Comparison of ENCODE assay signal across 1 cellular context in the genomic region with DNA sequence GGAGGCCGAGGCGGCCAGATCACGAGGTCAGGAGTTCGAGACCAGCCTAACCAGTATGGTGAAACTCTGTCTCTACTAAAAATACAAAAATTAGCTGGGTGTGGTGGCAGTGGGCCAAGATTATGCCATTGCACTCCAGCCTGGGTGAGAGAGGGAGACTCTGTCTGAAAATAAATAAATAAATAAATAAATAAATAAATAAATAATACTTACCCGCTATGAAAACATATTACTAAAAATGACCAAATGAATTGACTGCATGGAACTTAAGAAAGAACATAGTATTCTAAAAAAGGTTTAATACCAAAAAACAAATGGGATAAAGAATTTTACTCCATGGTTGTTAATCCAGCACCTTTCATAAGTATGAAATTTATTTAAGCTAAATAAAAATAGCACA.
A peak's percentile ranks its signal among the peaks of the same experiment; 100 is the strongest.
TF ChIP-seq lines count a peak whose summit lies in the region.

No MANE protein-coding gene starts in this region.

TF ChIP-seq in HEK293, 187 proteins besides CTCF, POLR2A, EP300 and RAD21 (continued from another document and continues in another):
- TF ChIP-seq, protein P1, sequence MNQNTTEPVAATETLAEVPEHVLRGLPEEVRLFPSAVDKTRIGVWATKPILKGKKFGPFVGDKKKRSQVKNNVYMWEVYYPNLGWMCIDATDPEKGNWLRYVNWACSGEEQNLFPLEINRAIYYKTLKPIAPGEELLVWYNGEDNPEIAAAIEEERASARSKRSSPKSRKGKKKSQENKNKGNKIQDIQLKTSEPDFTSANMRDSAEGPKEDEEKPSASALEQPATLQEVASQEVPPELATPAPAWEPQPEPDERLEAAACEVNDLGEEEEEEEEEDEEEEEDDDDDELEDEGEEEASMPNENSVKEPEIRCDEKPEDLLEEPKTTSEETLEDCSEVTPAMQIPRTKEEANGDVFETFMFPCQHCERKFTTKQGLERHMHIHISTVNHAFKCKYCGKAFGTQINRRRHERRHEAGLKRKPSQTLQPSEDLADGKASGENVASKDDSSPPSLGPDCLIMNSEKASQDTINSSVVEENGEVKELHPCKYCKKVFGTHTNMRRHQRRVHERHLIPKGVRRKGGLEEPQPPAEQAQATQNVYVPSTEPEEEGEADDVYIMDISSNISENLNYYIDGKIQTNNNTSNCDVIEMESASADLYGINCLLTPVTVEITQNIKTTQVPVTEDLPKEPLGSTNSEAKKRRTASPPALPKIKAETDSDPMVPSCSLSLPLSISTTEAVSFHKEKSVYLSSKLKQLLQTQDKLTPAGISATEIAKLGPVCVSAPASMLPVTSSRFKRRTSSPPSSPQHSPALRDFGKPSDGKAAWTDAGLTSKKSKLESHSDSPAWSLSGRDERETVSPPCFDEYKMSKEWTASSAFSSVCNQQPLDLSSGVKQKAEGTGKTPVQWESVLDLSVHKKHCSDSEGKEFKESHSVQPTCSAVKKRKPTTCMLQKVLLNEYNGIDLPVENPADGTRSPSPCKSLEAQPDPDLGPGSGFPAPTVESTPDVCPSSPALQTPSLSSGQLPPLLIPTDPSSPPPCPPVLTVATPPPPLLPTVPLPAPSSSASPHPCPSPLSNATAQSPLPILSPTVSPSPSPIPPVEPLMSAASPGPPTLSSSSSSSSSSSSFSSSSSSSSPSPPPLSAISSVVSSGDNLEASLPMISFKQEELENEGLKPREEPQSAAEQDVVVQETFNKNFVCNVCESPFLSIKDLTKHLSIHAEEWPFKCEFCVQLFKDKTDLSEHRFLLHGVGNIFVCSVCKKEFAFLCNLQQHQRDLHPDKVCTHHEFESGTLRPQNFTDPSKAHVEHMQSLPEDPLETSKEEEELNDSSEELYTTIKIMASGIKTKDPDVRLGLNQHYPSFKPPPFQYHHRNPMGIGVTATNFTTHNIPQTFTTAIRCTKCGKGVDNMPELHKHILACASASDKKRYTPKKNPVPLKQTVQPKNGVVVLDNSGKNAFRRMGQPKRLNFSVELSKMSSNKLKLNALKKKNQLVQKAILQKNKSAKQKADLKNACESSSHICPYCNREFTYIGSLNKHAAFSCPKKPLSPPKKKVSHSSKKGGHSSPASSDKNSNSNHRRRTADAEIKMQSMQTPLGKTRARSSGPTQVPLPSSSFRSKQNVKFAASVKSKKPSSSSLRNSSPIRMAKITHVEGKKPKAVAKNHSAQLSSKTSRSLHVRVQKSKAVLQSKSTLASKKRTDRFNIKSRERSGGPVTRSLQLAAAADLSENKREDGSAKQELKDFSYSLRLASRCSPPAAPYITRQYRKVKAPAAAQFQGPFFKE (tag by site-specific recombination; IDR thresholded peaks at IDR 0.05; ENCODE audit: borderline replicate concordance) = no peak
- TF ChIP-seq ZNF624 (tag by site-specific recombination; IDR thresholded peaks at IDR 0.05) (no peak), ZFP3 (tag by site-specific recombination; IDR thresholded peaks at IDR 0.05; ENCODE audit: low read depth) (0 out of 2 replicates have a peak, but pooled peaks have one; percentile 33), ZNF404 (tag by site-specific recombination; IDR thresholded peaks at IDR 0.05) (no peak), ZNF677 (tag by site-specific recombination; IDR thresholded peaks at IDR 0.05) (no peak), REPIN1 (tag by site-specific recombination; IDR thresholded peaks at IDR 0.05; ENCODE audit: low read depth) (no peak), MEIS1 (CRISPR knock-in tag; IDR thresholded peaks at IDR 0.05; ENCODE audit: borderline replicate concordance) (no peak), PRDM1 (tag by site-specific recombination; IDR thresholded peaks at IDR 0.05) (no peak), ZNF610 (tag by site-specific recombination; IDR thresholded peaks at IDR 0.05; ENCODE audit: borderline replicate concordance) (no peak), ZBTB48 (tag by site-specific recombination; IDR thresholded peaks at IDR 0.05) (no peak), MZF1 (tag by site-specific recombination; IDR thresholded peaks at IDR 0.05; ENCODE audit: borderline replicate concordance) (peak; percentile 22; the same call in 1 of the 2 replicates), ZNF558 (tag by site-specific recombination; IDR thresholded peaks at IDR 0.05) (peak; percentile 64; the same call in 1 of the 2 replicates), ZNF600 (tag by site-specific recombination; IDR thresholded peaks at IDR 0.05) (no peak), ZNF623 (tag by site-specific recombination; IDR thresholded peaks at IDR 0.05) (peak; percentile 72), ZNF335 (tag by site-specific recombination; conservative IDR thresholded peaks at IDR 0.05) (no peak), ZNF571 (tag by site-specific recombination; IDR thresholded peaks at IDR 0.05) (no peak), ZNF791 (tag by site-specific recombination; IDR thresholded peaks at IDR 0.05) (0 out of 2 replicates have a peak, but pooled peaks have one; percentile 29), ZNF175 (tag by site-specific recombination; IDR thresholded peaks at IDR 0.05) (no peak), ZNF19 (tag by site-specific recombination; IDR thresholded peaks at IDR 0.05; ENCODE audit: low read depth) (0 out of 2 replicates have a peak, but pooled peaks have one; percentile 60), ZIC2 (tag by site-specific recombination; IDR thresholded peaks at IDR 0.05) (no peak), ZNF184 (tag by site-specific recombination; IDR thresholded peaks at IDR 0.05) (no peak), KLF1 (tag by site-specific recombination; IDR thresholded peaks at IDR 0.05) (no peak), SETDB1 (IDR thresholded peaks at IDR 0.05; ENCODE audit: insufficient read length, low read length) (no peak), ZNF223 (tag by site-specific recombination; IDR thresholded peaks at IDR 0.05) (0 out of 2 replicates have a peak, but pooled peaks have one; percentile 31), ZNF214 (tag by site-specific recombination; IDR thresholded peaks at IDR 0.05; ENCODE audit: borderline replicate concordance) (no peak), ZBTB20 (tag by site-specific recombination; IDR thresholded peaks at IDR 0.05) (no peak)
- TF ChIP-seq, protein P2, sequence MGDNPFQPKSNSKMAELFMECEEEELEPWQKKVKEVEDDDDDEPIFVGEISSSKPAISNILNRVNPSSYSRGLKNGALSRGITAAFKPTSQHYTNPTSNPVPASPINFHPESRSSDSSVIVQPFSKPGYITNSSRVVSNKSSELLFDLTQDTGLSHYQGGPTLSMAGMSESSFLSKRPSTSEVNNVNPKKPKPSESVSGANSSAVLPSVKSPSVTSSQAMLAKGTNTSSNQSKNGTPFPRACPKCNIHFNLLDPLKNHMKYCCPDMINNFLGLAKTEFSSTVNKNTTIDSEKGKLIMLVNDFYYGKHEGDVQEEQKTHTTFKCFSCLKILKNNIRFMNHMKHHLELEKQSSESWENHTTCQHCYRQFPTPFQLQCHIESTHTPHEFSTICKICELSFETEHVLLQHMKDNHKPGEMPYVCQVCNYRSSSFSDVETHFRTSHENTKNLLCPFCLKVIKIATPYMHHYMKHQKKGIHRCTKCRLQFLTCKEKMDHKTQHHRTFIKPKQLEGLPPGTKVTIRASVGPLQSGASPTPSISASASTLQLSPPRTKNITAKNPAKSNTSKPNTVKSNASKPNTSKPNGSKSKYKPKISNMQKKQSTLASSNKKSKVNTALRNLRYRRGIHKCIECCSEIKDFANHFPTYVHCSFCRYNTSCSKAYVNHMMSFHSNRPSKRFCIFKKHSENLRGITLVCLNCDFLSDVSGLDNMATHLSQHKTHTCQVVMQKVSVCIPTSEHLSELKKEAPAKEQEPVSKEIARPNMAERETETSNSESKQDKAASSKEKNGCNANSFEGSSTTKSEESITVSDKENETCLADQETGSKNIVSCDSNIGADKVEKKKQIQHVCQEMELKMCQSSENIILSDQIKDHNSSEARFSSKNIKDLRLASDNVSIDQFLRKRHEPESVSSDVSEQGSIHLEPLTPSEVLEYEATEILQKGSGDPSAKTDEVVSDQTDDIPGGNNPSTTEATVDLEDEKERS (tag by site-specific recombination; IDR thresholded peaks at IDR 0.05) = no peak
- TF ChIP-seq, protein P3, sequence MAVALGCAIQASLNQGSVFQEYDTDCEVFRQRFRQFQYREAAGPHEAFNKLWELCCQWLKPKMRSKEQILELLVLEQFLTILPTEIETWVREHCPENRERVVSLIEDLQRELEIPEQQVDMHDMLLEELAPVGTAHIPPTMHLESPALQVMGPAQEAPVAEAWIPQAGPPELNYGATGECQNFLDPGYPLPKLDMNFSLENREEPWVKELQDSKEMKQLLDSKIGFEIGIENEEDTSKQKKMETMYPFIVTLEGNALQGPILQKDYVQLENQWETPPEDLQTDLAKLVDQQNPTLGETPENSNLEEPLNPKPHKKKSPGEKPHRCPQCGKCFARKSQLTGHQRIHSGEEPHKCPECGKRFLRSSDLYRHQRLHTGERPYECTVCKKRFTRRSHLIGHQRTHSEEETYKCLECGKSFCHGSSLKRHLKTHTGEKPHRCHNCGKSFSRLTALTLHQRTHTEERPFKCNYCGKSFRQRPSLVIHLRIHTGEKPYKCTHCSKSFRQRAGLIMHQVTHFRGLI (tag by site-specific recombination; IDR thresholded peaks at IDR 0.05) = no peak
- TF ChIP-seq, protein P4, sequence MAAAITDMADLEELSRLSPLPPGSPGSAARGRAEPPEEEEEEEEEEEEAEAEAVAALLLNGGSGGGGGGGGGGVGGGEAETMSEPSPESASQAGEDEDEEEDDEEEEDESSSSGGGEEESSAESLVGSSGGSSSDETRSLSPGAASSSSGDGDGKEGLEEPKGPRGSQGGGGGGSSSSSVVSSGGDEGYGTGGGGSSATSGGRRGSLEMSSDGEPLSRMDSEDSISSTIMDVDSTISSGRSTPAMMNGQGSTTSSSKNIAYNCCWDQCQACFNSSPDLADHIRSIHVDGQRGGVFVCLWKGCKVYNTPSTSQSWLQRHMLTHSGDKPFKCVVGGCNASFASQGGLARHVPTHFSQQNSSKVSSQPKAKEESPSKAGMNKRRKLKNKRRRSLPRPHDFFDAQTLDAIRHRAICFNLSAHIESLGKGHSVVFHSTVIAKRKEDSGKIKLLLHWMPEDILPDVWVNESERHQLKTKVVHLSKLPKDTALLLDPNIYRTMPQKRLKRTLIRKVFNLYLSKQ (tag by site-specific recombination; IDR thresholded peaks at IDR 0.05; ENCODE audit: borderline replicate concordance) = 0 out of 2 replicates have a peak, but pooled peaks have one; percentile 59
- TF ChIP-seq, protein P5, sequence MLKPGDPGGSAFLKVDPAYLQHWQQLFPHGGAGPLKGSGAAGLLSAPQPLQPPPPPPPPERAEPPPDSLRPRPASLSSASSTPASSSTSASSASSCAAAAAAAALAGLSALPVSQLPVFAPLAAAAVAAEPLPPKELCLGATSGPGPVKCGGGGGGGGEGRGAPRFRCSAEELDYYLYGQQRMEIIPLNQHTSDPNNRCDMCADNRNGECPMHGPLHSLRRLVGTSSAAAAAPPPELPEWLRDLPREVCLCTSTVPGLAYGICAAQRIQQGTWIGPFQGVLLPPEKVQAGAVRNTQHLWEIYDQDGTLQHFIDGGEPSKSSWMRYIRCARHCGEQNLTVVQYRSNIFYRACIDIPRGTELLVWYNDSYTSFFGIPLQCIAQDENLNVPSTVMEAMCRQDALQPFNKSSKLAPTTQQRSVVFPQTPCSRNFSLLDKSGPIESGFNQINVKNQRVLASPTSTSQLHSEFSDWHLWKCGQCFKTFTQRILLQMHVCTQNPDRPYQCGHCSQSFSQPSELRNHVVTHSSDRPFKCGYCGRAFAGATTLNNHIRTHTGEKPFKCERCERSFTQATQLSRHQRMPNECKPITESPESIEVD (tag by site-specific recombination; IDR thresholded peaks at IDR 0.05) = no peak
- TF ChIP-seq, protein P6, sequence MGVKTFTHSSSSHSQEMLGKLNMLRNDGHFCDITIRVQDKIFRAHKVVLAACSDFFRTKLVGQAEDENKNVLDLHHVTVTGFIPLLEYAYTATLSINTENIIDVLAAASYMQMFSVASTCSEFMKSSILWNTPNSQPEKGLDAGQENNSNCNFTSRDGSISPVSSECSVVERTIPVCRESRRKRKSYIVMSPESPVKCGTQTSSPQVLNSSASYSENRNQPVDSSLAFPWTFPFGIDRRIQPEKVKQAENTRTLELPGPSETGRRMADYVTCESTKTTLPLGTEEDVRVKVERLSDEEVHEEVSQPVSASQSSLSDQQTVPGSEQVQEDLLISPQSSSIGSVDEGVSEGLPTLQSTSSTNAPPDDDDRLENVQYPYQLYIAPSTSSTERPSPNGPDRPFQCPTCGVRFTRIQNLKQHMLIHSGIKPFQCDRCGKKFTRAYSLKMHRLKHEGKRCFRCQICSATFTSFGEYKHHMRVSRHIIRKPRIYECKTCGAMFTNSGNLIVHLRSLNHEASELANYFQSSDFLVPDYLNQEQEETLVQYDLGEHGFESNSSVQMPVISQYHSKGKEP (tag by site-specific recombination; IDR thresholded peaks at IDR 0.05) = no peak
- TF ChIP-seq, protein P7, sequence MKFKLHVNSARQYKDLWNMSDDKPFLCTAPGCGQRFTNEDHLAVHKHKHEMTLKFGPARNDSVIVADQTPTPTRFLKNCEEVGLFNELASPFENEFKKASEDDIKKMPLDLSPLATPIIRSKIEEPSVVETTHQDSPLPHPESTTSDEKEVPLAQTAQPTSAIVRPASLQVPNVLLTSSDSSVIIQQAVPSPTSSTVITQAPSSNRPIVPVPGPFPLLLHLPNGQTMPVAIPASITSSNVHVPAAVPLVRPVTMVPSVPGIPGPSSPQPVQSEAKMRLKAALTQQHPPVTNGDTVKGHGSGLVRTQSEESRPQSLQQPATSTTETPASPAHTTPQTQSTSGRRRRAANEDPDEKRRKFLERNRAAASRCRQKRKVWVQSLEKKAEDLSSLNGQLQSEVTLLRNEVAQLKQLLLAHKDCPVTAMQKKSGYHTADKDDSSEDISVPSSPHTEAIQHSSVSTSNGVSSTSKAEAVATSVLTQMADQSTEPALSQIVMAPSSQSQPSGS (tag by site-specific recombination; IDR thresholded peaks at IDR 0.05; ENCODE audit: low read depth) = no peak
- TF ChIP-seq, protein P8, sequence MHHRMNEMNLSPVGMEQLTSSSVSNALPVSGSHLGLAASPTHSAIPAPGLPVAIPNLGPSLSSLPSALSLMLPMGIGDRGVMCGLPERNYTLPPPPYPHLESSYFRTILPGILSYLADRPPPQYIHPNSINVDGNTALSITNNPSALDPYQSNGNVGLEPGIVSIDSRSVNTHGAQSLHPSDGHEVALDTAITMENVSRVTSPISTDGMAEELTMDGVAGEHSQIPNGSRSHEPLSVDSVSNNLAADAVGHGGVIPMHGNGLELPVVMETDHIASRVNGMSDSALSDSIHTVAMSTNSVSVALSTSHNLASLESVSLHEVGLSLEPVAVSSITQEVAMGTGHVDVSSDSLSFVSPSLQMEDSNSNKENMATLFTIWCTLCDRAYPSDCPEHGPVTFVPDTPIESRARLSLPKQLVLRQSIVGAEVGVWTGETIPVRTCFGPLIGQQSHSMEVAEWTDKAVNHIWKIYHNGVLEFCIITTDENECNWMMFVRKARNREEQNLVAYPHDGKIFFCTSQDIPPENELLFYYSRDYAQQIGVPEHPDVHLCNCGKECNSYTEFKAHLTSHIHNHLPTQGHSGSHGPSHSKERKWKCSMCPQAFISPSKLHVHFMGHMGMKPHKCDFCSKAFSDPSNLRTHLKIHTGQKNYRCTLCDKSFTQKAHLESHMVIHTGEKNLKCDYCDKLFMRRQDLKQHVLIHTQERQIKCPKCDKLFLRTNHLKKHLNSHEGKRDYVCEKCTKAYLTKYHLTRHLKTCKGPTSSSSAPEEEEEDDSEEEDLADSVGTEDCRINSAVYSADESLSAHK (tag by site-specific recombination; IDR thresholded peaks at IDR 0.05) = no peak
